8 cellular contexts compared by ENCODE assay signal in the genomic region with DNA sequence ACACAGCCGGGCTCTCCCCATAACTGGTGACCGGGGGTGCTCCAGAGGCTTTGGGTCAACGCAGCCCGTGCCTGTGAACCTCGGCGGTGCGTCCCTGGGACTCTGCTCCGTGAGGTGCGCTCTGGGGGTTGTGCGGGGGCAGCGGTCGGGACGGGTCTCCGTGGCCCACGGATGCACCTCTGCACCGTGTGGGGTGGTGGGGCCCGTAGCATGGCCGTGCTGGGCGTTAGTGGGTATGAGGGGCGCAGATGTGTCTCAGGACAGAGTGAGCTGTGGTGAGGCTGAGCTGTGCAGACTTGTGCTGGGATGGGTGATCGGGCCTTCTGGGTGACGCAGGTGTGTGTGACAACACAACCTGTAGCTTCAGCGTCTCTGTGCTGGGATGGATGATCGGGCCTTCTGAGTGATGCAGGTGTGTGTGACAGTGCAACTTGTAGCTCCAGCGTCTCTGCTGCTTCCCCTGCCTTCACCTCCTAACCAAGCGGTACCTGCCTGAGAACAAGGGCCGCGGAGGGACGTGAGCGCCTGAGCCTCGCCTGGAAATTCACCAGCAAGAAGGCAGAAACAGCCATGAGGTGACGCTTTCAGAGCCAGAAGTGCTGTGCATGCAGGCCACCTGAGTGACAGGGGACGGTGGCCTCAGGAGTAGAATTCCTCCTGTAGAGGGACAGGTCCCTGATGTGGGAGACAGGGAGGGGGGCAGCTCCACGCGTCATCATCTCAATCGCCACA. TPM values are rescaled to one million over a fixed set of nuclear protein-coding genes. Genes with fewer than 3 reads are reported as not detected.
A peak's percentile ranks its signal among the peaks of the same experiment; 100 is the strongest.
DNase-seq lines count a peak whose midpoint lies in the region; ATAC-seq and TF ChIP-seq lines count a peak whose summit lies in the region.

No MANE protein-coding gene starts in this region.

- 66% methylated on average over 36 of the region's 36 CpGs for WGBS in HUES64
- WGBS in lung, 2 donors = 53 to 56% methylated on average over 36 of the region's 36 CpGs

- H3K27ac ChIP-seq in HUES64 (ENCODE audit: low read depth, low read length) = no peak overlapping the region; the same call in 1 of the 2 replicates
- peak overlapping the region; percentile 57 to 96 for H3K27ac ChIP-seq in lung (ENCODE audit: low read depth in 1 of 2, low read length in 1 of 2)
- H3K27ac ChIP-seq in upper lobe of right lung = peak overlapping the region; percentile 86

- peak overlapping the region; percentile 56 for H3K9ac ChIP-seq in HUES64 (ENCODE audit: low read depth, low read length)

- DNase-seq in cardiac fibroblast (ENCODE audit: low read depth in 2 of 2) = no peak
- DNase-seq in lung (ENCODE audit: low spot score) = no peak
- no peak for DNase-seq in upper lobe of right lung
- DNase-seq in NCI-H2029 treated with DMSO at 0.1 percent for 48 hours (lab: John Stamatoyannopoulos, UW) = no peak
- no peak for DNase-seq in HK-2 (ENCODE audit: unreplicated experiment)
- DNase-seq in NCI-H1105 treated with DMSO at 0.1 percent for 48 hours (lab: John Stamatoyannopoulos, UW) = no peak

- intact Hi-C loops in upper lobe of right lung (cut with DNase I) = no loop called here

- TF ChIP-seq CTCF in cardiac fibroblast (IDR thresholded peaks at IDR 0.05; ENCODE audit: low read depth, low read length) (no peak), lung (IDR thresholded peaks at IDR 0.05; ENCODE audit: control extremely low read depth, extremely low read depth) (no peak), upper lobe of right lung (IDR thresholded peaks at IDR 0.05) (no peak)

- H3K9me3 ChIP-seq in HUES64 (ENCODE audit: insufficient read depth, low read depth, low read length) = no peaks in the 10 kb centered on the region
- peaks cover 0 to 10% of the 10 kb centered on the region in 2 donors for H3K9me3 ChIP-seq in lung (ENCODE audit: control insufficient read depth in 2 of 2, insufficient read depth in 1 of 2, low read length in 1 of 2)
- no peaks in the 10 kb centered on the region for H3K9me3 ChIP-seq in upper lobe of right lung

- peak overlapping the region; percentile 58 for H3K4me3 ChIP-seq in HUES64 (ENCODE audit: low read length)
- peak overlapping the region; percentile 76 to 78 for H3K4me3 ChIP-seq in cardiac fibroblast (replicated peaks in 1 of 2; ENCODE audit: low read depth in 2 of 2, low read length in 2 of 2)
- peak overlapping the region; percentile 82 for H3K4me3 ChIP-seq in lung
- peak overlapping the region; percentile 62 for H3K4me3 ChIP-seq in upper lobe of right lung

- H3K36me3 ChIP-seq in HUES64 (ENCODE audit: insufficient read depth, low read length) (peaks cover 55% of the 10 kb centered on the region), lung (ENCODE audit: control insufficient read depth in 2 of 2, insufficient read depth in 2 of 2, low read length in 2 of 2) (no peaks in the 10 kb centered on the region), upper lobe of right lung (peaks cover 23% of the 10 kb centered on the region)

- H3K4me1 ChIP-seq in HUES64 (ENCODE audit: insufficient read depth, low read length) = no peaks in the 10 kb centered on the region
- H3K4me1 ChIP-seq in lung (ENCODE audit: control insufficient read depth in 2 of 2, insufficient read depth in 2 of 2, low read length in 2 of 2) = no peaks in the 10 kb centered on the region
- H3K4me1 ChIP-seq in upper lobe of right lung = no peaks in the 10 kb centered on the region

- H3K27me3 ChIP-seq in HUES64 (ENCODE audit: insufficient read depth, low read length) (no peaks in the 10 kb centered on the region), lung (ENCODE audit: control insufficient read depth, insufficient read depth) (no peaks in the 10 kb centered on the region), upper lobe of right lung (no peaks in the 10 kb centered on the region)

- peak; percentile 8 for ATAC-seq in GM19452 (IDR thresholded peaks at IDR 0.05; ENCODE audit: unreplicated experiment)
- no peak for ATAC-seq in lung (ENCODE audit: insufficient read depth, low FRiP score)
- ATAC-seq in upper lobe of right lung = no peak

RNA-seq across cellular contexts. Expression of gene ZNF331, which starts 0.6 kb away (rescaled TPM):
- polyA plus RNA-seq in HUES64 (2013, experiment 1 of 2) = 22.4 TPM
- 20.5 TPM for polyA plus RNA-seq in HUES64 (2013, experiment 2 of 2)
- 10 to 100 TPM; 21.2 to 27.9 TPM for total RNA-seq in lung
- 10 to 100 TPM; 12.7 to 24.5 TPM for polyA plus RNA-seq in lung
- total RNA-seq in upper lobe of right lung = 30.1 TPM
